Comparison of ENCODE assay signal across 15 cellular contexts in the genomic region with DNA sequence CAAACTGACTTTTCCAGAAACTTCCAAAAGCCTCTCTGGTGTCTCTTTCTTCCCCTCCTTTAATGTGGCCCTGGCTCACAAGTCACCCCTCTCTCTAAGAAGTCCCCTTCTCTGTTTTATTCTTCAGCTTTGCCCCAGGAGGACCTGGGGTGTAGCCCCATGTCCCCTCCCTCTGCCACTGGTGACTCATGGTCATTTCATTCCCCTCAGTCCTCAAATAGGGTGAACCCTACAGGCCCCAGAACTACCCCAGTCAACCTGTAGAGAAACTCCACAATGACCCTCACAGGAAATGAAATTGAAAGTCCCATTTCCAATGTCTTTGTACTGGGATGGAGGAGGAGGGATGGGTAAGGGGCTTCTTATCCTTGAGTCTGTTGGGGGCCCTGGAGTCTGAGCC. TPM values are rescaled to one million over a fixed set of nuclear protein-coding genes. Genes with fewer than 3 reads are reported as not detected.
"Had no signal": no experiment of that assay in that cellular context is flagged by ENCODE, and none has a peak within 500 bp of the region (broad histone marks: within the 10 kb centered on the region; RNA-seq: fewer than 3 reads in every experiment).

No MANE protein-coding gene starts in this region.

- H3K27me3 ChIP-seq: upper lobe of left lung had no signal

- ATAC-seq: activated T-cell treated with anti-CD3 and anti-CD28 coated beads, Interleukin-2, amount 50 U/mL, for 72 hours; stimulated activated memory B cell treated with anti-CD40 and anti-IgM and Interleukin-4, amounts not matched to agents 10 μg/mL and 1 μg/mL and 100 μg/mL, for 72 hours had no signal

- H3K36me3 ChIP-seq: upper lobe of left lung had no signal

- H3K4me1 ChIP-seq: upper lobe of left lung had no signal

- H3K4me3 ChIP-seq: upper lobe of left lung had no signal

- H3K27ac ChIP-seq: upper lobe of left lung had no signal

- H3K9me3 ChIP-seq: upper lobe of left lung had no signal

- DNase-seq: activated CD4-positive, alpha-beta T cell treated with anti-CD3 and anti-CD28 coated beads, Interleukin-2, amount 10 ng/mL, durations not matched to agents 24 days and 14 days; activated CD4-positive, CD25-positive, alpha-beta regulatory T cell; activated CD8-positive, alpha-beta memory T cell treated with anti-CD3 and anti-CD28 coated beads, Interleukin-2, amount 50 U/mL, for 48 hours; activated naive CD8-positive, alpha-beta T cell treated with anti-CD3 and anti-CD28 coated beads for 36 hours; activated T-cell treated with anti-CD3 and anti-CD28 coated beads, Interleukin-2, amount 50 U/mL, for 72 hours; cerebellar nuclear complex; effector memory CD4-positive, alpha-beta T cell; mesendoderm; stimulated activated CD4-positive, alpha-beta T cell treated with anti-CD3 and anti-CD28 coated beads, Interleukin-2, amount 100 ng/mL, for 48 hours; substantia nigra; upper lobe of left lung had no signal

RNA-seq across cellular contexts. Expression of gene DES, which starts 10.3 kb away (rescaled TPM):
- total RNA-seq: activated CD4-positive, alpha-beta T cell treated with anti-CD3 and anti-CD28 coated beads, Interleukin-2, amount 10 ng/mL, durations not matched to agents 24 days and 14 days; glomerular endothelial cell; osteocyte; T-helper 2 cell treated with Interferon-gamma antibody and Interleukin-4, amounts not matched to agents 100 ng/mL and 5 ng/mL, for 36 hours had no signal
